1 cellular context compared by ENCODE assay signal in genomic region chr5:74919041-74919440, GRCh38.
TF ChIP-seq lines count a peak whose summit lies in the region.

No MANE protein-coding gene starts in this region.

TF ChIP-seq in GM23338, 12 proteins besides CTCF, POLR2A, EP300 and RAD21:
- TF ChIP-seq ZNF331 (CRISPR knock-in tag; IDR thresholded peaks at IDR 0.05; ENCODE audit: low read depth), result no peak
- peak; percentile 49 for TF ChIP-seq REST (IDR thresholded peaks at IDR 0.05; ENCODE audit: unreplicated experiment)
